6 cellular contexts compared by ENCODE assay signal in genomic region chr5:136722581-136722980, GRCh38.
"Had no signal": no experiment of that assay in that cellular context is flagged by ENCODE, and none has a peak within 500 bp of the region (broad histone marks: within the 10 kb centered on the region; RNA-seq: fewer than 3 reads in every experiment).

No MANE protein-coding gene starts in this region.

- H2AFZ ChIP-seq: GM23338 had no signal

- H3K27ac Mint-ChIP-seq: GM23338 had no signal

- ATAC-seq: GM23338, K562 had no signal

- H3K9me3 Mint-ChIP-seq: GM23338, H9 had no signal

- H3K4me3 Mint-ChIP-seq: GM23338, H9 had no signal

- H3K4me3 ChIP-seq: GM23338, K562 had no signal

- H3K4me2 ChIP-seq: GM23338 had no signal

- DNase-seq: H9, HCEC 1CT, IMR-90, KG1 had no signal
